ENCODE assay signal across 11 cellular contexts in genomic region chr19:16625183-16625958, GRCh38. TPM values are rescaled to one million over a fixed set of nuclear protein-coding genes. Genes with fewer than 3 reads are reported as not detected.
DNase-seq lines count a peak whose midpoint lies in the region; ATAC-seq, FAIRE-seq and TF ChIP-seq lines count a peak whose summit lies in the region.
"Had no signal": no experiment of that assay in that cellular context is flagged by ENCODE, and none has a peak within 500 bp of the region (broad histone marks: within the 10 kb centered on the region; RNA-seq: fewer than 3 reads in every experiment).

No MANE protein-coding gene starts in this region.

- H3K27me3 ChIP-seq in CD4-positive, alpha-beta memory T cell (ENCODE audit: insufficient read depth, low read length): no peaks in the 10 kb centered on the region
- H3K27me3 ChIP-seq in adipocyte (replicated peaks; ENCODE audit: control insufficient read depth, insufficient read depth, low read length): no peaks in the 10 kb centered on the region
- no peaks in the 10 kb centered on the region for H3K27me3 ChIP-seq in naive thymus-derived CD4-positive, alpha-beta T cell (ENCODE audit: control insufficient read depth in 2 of 2, insufficient read depth in 2 of 2, low read length in 2 of 2)

- DNase-seq in CD4-positive, alpha-beta memory T cell: no peak
- DNase-seq in HFFc6: no peak
- DNase-seq in adipocyte (ENCODE audit: low read depth): no peak
- DNase-seq in naive thymus-derived CD4-positive, alpha-beta T cell: no peak
- DNase-seq in NCI-H1436 (lab: John Stamatoyannopoulos, UW): no peak
- no peak for DNase-seq in GM12891 (ENCODE audit: insufficient read length, low spot score)
- DNase-seq in NCI-H2196 treated with DMSO at 0.1 percent for 48 hours (lab: John Stamatoyannopoulos, UW; ENCODE audit: unreplicated experiment): no peak
- DNase-seq: caudate nucleus, NCI-H1092 treated with DMSO at 0.1 percent for 48 hours had no signal

- H3K4me1 ChIP-seq in CD4-positive, alpha-beta memory T cell (ENCODE audit: insufficient read depth, low read length): peaks cover 61% of the 10 kb centered on the region
- peaks cover 44% of the 10 kb centered on the region for H3K4me1 ChIP-seq in adipocyte (ENCODE audit: control insufficient read depth, insufficient read depth, low read length)
- peaks cover 19% of the 10 kb centered on the region in 2 donors for H3K4me1 ChIP-seq in naive thymus-derived CD4-positive, alpha-beta T cell (ENCODE audit: control insufficient read depth in 2 of 2, insufficient read depth in 2 of 2, low read length in 2 of 2)

- H3K27ac Mint-ChIP-seq in CD4-positive, alpha-beta memory T cell: peak overlapping the region in 4 of 7 donors; percentile 18 to 91 (median 60)
- H3K27ac Mint-ChIP-seq in HFFc6: peak overlapping the region; percentile 50
- H3K27ac Mint-ChIP-seq in naive thymus-derived CD4-positive, alpha-beta T cell: peak overlapping the region in 5 of 9 donors; percentile 36 to 92 (median 88)

- POLR2A ChIA-PET in CD4-positive, alpha-beta memory T cell (lab: Charles Lee; ENCODE audit: partially characterized antibody): interaction anchor here (0.6 to 4.7 kb wide), 8 partner anchors 29 to 160 kb away, joined by 3 to 69 read pairs (median 4); partner anchors contain the start of gene CHERP
- POLR2A ChIA-PET in naive thymus-derived CD4-positive, alpha-beta T cell (lab: Charles Lee): interaction anchor here (0.5 to 3.9 kb wide), 9 partner anchors 35 to 1231 kb away, joined by 3 to 18 read pairs (median 3); partner anchors contain the start of genes SMIM7 and TMEM38A

- peak overlapping the region in 7 of 8 donors; percentile 4 to 95 (median 55) for H3K4me3 Mint-ChIP-seq in CD4-positive, alpha-beta memory T cell
- no peak overlapping the region; the same call in 1 of the 2 replicates for H3K4me3 Mint-ChIP-seq in HFFc6
- H3K4me3 Mint-ChIP-seq in naive thymus-derived CD4-positive, alpha-beta T cell: peak overlapping the region in 9 of 10 donors; percentile 7 to 95 (median 50)

- peaks cover 14 to 45% of the 10 kb centered on the region in 2 donors for H3K36me3 Mint-ChIP-seq in CD4-positive, alpha-beta memory T cell
- peaks cover 21% of the 10 kb centered on the region for H3K36me3 Mint-ChIP-seq in HFFc6 (ENCODE audit: low read depth)
- H3K36me3 Mint-ChIP-seq in naive thymus-derived CD4-positive, alpha-beta T cell: peaks cover 0 to 9% (median 7%) of the 10 kb centered on the region in 5 donors

- no peak overlapping the region for H3K27ac ChIP-seq in CD4-positive, alpha-beta memory T cell (ENCODE audit: low read depth, low read length)
- H3K27ac ChIP-seq in naive thymus-derived CD4-positive, alpha-beta T cell (ENCODE audit: low read depth, low read length): no peak overlapping the region

- CTCF ChIA-PET in CD4-positive, alpha-beta memory T cell (lab: Charles Lee; ENCODE audit: partially characterized antibody): interaction anchor here (1.0 kb wide), 1 partner anchor 41 kb away, joined by 5 read pairs; no protein-coding TSS in a partner anchor
- CTCF ChIA-PET in naive thymus-derived CD4-positive, alpha-beta T cell (lab: Charles Lee): no interaction called here

- H3K9me3 Mint-ChIP-seq in CD4-positive, alpha-beta memory T cell: no peaks in the 10 kb centered on the region
- H3K9me3 Mint-ChIP-seq in HFFc6: no peaks in the 10 kb centered on the region
- no peaks in the 10 kb centered on the region for H3K9me3 Mint-ChIP-seq in naive thymus-derived CD4-positive, alpha-beta T cell
- H3K9me3 Mint-ChIP-seq: stimulated activated memory B cell treated with anti-CD40 and anti-IgM and Interleukin-4, amounts not matched to agents 10 μg/mL and 1 μg/mL and 100 μg/mL, for 72 hours had no signal

- no peak for TF ChIP-seq POLR2A in GM12891 (IDR thresholded peaks at IDR 0.05; ENCODE audit: low read depth, low read length)

- H3K4me3 ChIP-seq in CD4-positive, alpha-beta memory T cell (ENCODE audit: low read length in 2 of 2): no peak overlapping the region
- H3K4me3 ChIP-seq in adipocyte (ENCODE audit: low read length): no peak overlapping the region
- no peak overlapping the region for H3K4me3 ChIP-seq in naive thymus-derived CD4-positive, alpha-beta T cell (ENCODE audit: low read length)

- peaks cover 14% of the 10 kb centered on the region for H3K36me3 ChIP-seq in CD4-positive, alpha-beta memory T cell (ENCODE audit: insufficient read depth, low read length)
- peaks cover 17% of the 10 kb centered on the region for H3K36me3 ChIP-seq in adipocyte (ENCODE audit: control insufficient read depth, insufficient read depth, low read length, severe bottlenecking)
- H3K36me3 ChIP-seq in naive thymus-derived CD4-positive, alpha-beta T cell (ENCODE audit: control insufficient read depth in 2 of 3, insufficient read depth in 3 of 3, low read length in 3 of 3): peaks cover 0 to 25% (median 0%) of the 10 kb centered on the region in 3 experiments

- H3K9ac ChIP-seq in adipocyte (ENCODE audit: low read length): peak overlapping the region; percentile 47

- intact Hi-C loops in CD4-positive, alpha-beta memory T cell (cut with micrococcal nuclease): no loop called here
- intact Hi-C loops in naive thymus-derived CD4-positive, alpha-beta T cell (cut with micrococcal nuclease): loop anchor here in 1 of 2 donors (5.0 kb wide), 1 partner anchor 98 kb away; no protein-coding TSS in a partner anchor

- no peak for TF ChIP-seq CTCF in HFFc6 (IDR thresholded peaks at IDR 0.05)

- FAIRE-seq in GM12891 (lab: Jason Lieb, UNC): no peak

- no peaks in the 10 kb centered on the region for H3K9me3 ChIP-seq in CD4-positive, alpha-beta memory T cell (ENCODE audit: control insufficient read depth in 1 of 2, low read length in 2 of 2)
- H3K9me3 ChIP-seq in adipocyte (ENCODE audit: control insufficient read depth, low read length): no peaks in the 10 kb centered on the region
- H3K9me3 ChIP-seq in naive thymus-derived CD4-positive, alpha-beta T cell (ENCODE audit: control insufficient read depth in 2 of 3, low read length in 3 of 3): no peaks in the 10 kb centered on the region

- peaks cover 34 to 75% (median 59%) of the 10 kb centered on the region in 4 donors for H3K4me1 Mint-ChIP-seq in CD4-positive, alpha-beta memory T cell
- peaks cover 36% of the 10 kb centered on the region for H3K4me1 Mint-ChIP-seq in HFFc6 (ENCODE audit: low read depth)
- peaks cover 46 to 73% (median 61%) of the 10 kb centered on the region in 7 donors for H3K4me1 Mint-ChIP-seq in naive thymus-derived CD4-positive, alpha-beta T cell

- ATAC-seq in naive thymus-derived CD4-positive, alpha-beta T cell: no peak
- ATAC-seq in HG02759 (IDR thresholded peaks at IDR 0.05; ENCODE audit: unreplicated experiment): no peak
- ATAC-seq: stimulated activated memory B cell treated with anti-CD40 and anti-IgM and Interleukin-4, amounts not matched to agents 10 μg/mL and 1 μg/mL and 100 μg/mL, for 72 hours had no signal

- H3K27me3 Mint-ChIP-seq in CD4-positive, alpha-beta memory T cell: no peaks in the 10 kb centered on the region
- H3K27me3 Mint-ChIP-seq in HFFc6 (ENCODE audit: insufficient read depth): peaks cover 5% of the 10 kb centered on the region
- peaks cover 0 to 1% (median 0%) of the 10 kb centered on the region in 5 donors for H3K27me3 Mint-ChIP-seq in naive thymus-derived CD4-positive, alpha-beta T cell
- H3K27me3 Mint-ChIP-seq: stimulated activated memory B cell treated with anti-CD40 and anti-IgM and Interleukin-4, amounts not matched to agents 10 μg/mL and 1 μg/mL and 100 μg/mL, for 72 hours had no signal

TF ChIP-seq in GM12891, 5 proteins besides CTCF, POLR2A, EP300 and RAD21:
- TF ChIP-seq TAF1 (IDR thresholded peaks at IDR 0.05; ENCODE audit: low read depth, low read length) (no peak), SPI1 (IDR thresholded peaks at IDR 0.05; ENCODE audit: low read depth, low read length) (no peak), POU2F2 (IDR thresholded peaks at IDR 0.05; ENCODE audit: low read depth, low read length) (no peak), POLR2AphosphoS5 (IDR thresholded peaks at IDR 0.05; ENCODE audit: low read depth, low read length) (no peak), PAX5 (IDR thresholded peaks at IDR 0.05; ENCODE audit: insufficient read depth, low read length, severe bottlenecking) (no peak)

RNA-seq across cellular contexts. Expression of gene MED26, which starts 2.6 kb away (rescaled TPM):
- total RNA-seq in CD4-positive, alpha-beta memory T cell: 10 to 100 TPM; 17.8 to 18.6 TPM
- 1 to 10 TPM; 3.3 to 4.6 TPM for polyA plus RNA-seq in CD4-positive, alpha-beta memory T cell
- total RNA-seq in HFFc6 (2021; fragmentation: NEBNext Ultra II Directional; extraction: Animal tissue kit (Norgen Biotek cat#: 25700)): 1 to 10 TPM; 7.9 to 9.9 (median 8.8) TPM
- 10 to 100 TPM; 14.2 to 34.3 (median 17.4) TPM for total RNA-seq in naive thymus-derived CD4-positive, alpha-beta T cell
- polyA plus RNA-seq in naive thymus-derived CD4-positive, alpha-beta T cell: 1 to 10 TPM; 3.3 to 5.3 TPM
- 8.1 TPM for polyA plus RNA-seq in GM12891 (2012; ENCODE audit: low read depth, missing spikeins)

RNA-seq across cellular contexts. Expression of gene SMIM7, which starts 34.6 kb away (rescaled TPM):
- total RNA-seq in CD4-positive, alpha-beta memory T cell: 10 to 100 TPM; 89.3 to 94.1 TPM
- polyA plus RNA-seq in CD4-positive, alpha-beta memory T cell: 10 to 100 TPM; 59.6 to 66.9 TPM
- 10 to 100 TPM; 66.2 to 74.6 (median 71.9) TPM for total RNA-seq in HFFc6 (2021; fragmentation: NEBNext Ultra II Directional; extraction: Animal tissue kit (Norgen Biotek cat#: 25700))
- 100 to 1,000 TPM in 2 of 5 experiments, 10 to 100 TPM in 3; 56.9 to 108 (median 78.5) TPM for total RNA-seq in naive thymus-derived CD4-positive, alpha-beta T cell
- 10 to 100 TPM; 65.1 to 81.9 TPM for polyA plus RNA-seq in naive thymus-derived CD4-positive, alpha-beta T cell
- polyA plus RNA-seq in GM12891 (2012; ENCODE audit: low read depth, missing spikeins): 39.3 TPM

RNA-seq across cellular contexts. Expression of gene TMEM38A, which starts 35.6 kb away (rescaled TPM):
- under 1 TPM; 0.67 to 0.99 TPM for total RNA-seq in CD4-positive, alpha-beta memory T cell
- polyA plus RNA-seq in CD4-positive, alpha-beta memory T cell: 1 to 10 TPM in 1 of 2 donors, under 1 TPM in 1; 0.22 to 1.2 TPM
- 1 to 10 TPM in 3 of 6 experiments, under 1 TPM in 3; 0.26 to 2.0 (median 1.0) TPM for total RNA-seq in HFFc6 (2021; fragmentation: NEBNext Ultra II Directional; extraction: Animal tissue kit (Norgen Biotek cat#: 25700))
- 1 to 10 TPM in 1 of 5 experiments, under 1 TPM in 4; 0.53 to 1.4 (median 0.76) TPM for total RNA-seq in naive thymus-derived CD4-positive, alpha-beta T cell
- under 1 TPM; 0.27 to 0.36 TPM for polyA plus RNA-seq in naive thymus-derived CD4-positive, alpha-beta T cell
- 14.0 TPM for polyA plus RNA-seq in GM12891 (2012; ENCODE audit: low read depth, missing spikeins)

RNA-seq across cellular contexts. Expression of gene SLC35E1, which starts 53.2 kb away (rescaled TPM):
- total RNA-seq in CD4-positive, alpha-beta memory T cell: 10 to 100 TPM; 38.8 TPM
- polyA plus RNA-seq in CD4-positive, alpha-beta memory T cell: 10 to 100 TPM; 15.3 to 31.8 TPM
- total RNA-seq in HFFc6 (2021; fragmentation: NEBNext Ultra II Directional; extraction: Animal tissue kit (Norgen Biotek cat#: 25700)): 10 to 100 TPM; 44.2 to 67.1 (median 55.4) TPM
- 10 to 100 TPM; 33.0 to 67.3 (median 58.7) TPM for total RNA-seq in naive thymus-derived CD4-positive, alpha-beta T cell
- polyA plus RNA-seq in naive thymus-derived CD4-positive, alpha-beta T cell: 10 to 100 TPM; 13.3 to 25.0 TPM
- 17.7 TPM for polyA plus RNA-seq in GM12891 (2012; ENCODE audit: low read depth, missing spikeins)
